Comparison of ENCODE assay signal across 10 cellular contexts in the genomic region with DNA sequence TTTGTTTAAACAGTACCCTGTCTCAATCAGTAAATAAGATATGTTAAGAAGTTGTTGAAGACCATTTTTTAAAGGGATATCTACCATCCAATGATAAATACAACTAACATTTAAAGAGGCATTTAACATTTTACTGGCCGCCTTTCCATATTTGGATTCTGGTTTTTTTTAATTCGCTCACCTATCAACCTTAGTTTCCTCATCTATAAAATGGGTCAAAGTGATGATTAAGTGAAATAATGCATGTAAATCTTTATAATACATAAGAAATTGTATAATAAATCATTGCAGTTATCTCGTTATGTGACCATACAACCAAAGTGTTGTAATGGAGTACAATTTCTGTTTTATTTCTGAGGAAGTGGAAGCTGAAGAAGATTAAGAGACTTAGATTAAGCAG. TPM values are rescaled to one million over a fixed set of nuclear protein-coding genes. Genes with fewer than 3 reads are reported as not detected.
"Had no signal": no experiment of that assay in that cellular context is flagged by ENCODE, and none has a peak within 500 bp of the region (broad histone marks: within the 10 kb centered on the region; RNA-seq: fewer than 3 reads in every experiment).

No MANE protein-coding gene starts in this region.

- H3K9me3 Mint-ChIP-seq: HFFc6 had no signal

- H2AFZ ChIP-seq: GM23248 had no signal

- H3K9me3 ChIP-seq: HAP-1 had no signal

- ATAC-seq: HCT116 had no signal

- H3K4me1 ChIP-seq: HAP-1 had no signal

- H3K4me3 ChIP-seq: GM23248, HAP-1 had no signal

- H3K9ac ChIP-seq: GM23248 had no signal

- H3K4me3 Mint-ChIP-seq: HFFc6 had no signal

- H3K27ac Mint-ChIP-seq: HFFc6 had no signal

- H3K27ac ChIP-seq: GM23248, HL-60 had no signal

- DNase-seq: GM23248, GOT3, H7, HFFc6, IMR-90 had no signal

RNA-seq across cellular contexts. Expression of a gene that starts 39.5 kb away (rescaled TPM):
- total RNA-seq: GM23248, H4, H7, HFFc6, HT1080, IMR-90 had no signal
- polyA plus RNA-seq: GM23248, IMR-90 had no signal

RNA-seq across cellular contexts. Expression of a gene that starts 41.2 kb away (rescaled TPM):
- total RNA-seq: GM23248, H4, HFFc6, IMR-90 had no signal
- polyA plus RNA-seq: GM23248, IMR-90 had no signal
